8 cellular contexts compared by ENCODE assay signal in genomic region chr16:89657442-89658220, GRCh38. TPM values are rescaled to one million over a fixed set of nuclear protein-coding genes. Genes with fewer than 3 reads are reported as not detected.
DNase-seq lines count a peak whose midpoint lies in the region; ATAC-seq and TF ChIP-seq lines count a peak whose summit lies in the region.

TSS of gene CHMP1A (minus strand) at chr16:89657708. CDS start at chr16:89657588, 120 bp downstream.
TSS of gene SPATA33 (plus strand) at chr16:89657836. CDS start at chr16:89657912, 76 bp downstream.

- POLR2A ChIA-PET in RWPE1 (lab: Yijun Ruan, JAX; ENCODE audit: low non-redundant PET), result interaction anchor here (0.6 kb wide), 1 partner anchor 57 kb away, joined by 4 read pairs; no protein-coding TSS in a partner anchor

- ATAC-seq in GM21786 (IDR thresholded peaks at IDR 0.05; ENCODE audit: unreplicated experiment), result peak; percentile 90

- peak within 1 kb of the TSS; percentile 66 for H3K9ac ChIP-seq in KMS-11

- peak within 1 kb of the TSS; percentile 89 for H3K27ac Mint-ChIP-seq in activated T-helper 2 cell treated with anti-CD3 and anti-CD28 coated beads, Interferon-gamma antibody, Interleukin-2, Interleukin-4, amounts not matched to agents 10 μg/mL and 5 μg/mL and 100 μg/mL, durations not matched to agents 14 hours and 24 hours and 36 hours
- H3K27ac Mint-ChIP-seq in nephron progenitor cell, result no peak within 1 kb of the TSS
- H3K27ac Mint-ChIP-seq in stimulated activated naive CD8-positive, alpha-beta T cell treated with anti-CD3 and anti-CD28 coated beads, Interleukin-15, Interleukin-2, amounts not matched to agents 100 ng/mL and 50 ng/mL, for 24 hours, result peak within 1 kb of the TSS; percentile 87

- DNase-seq in Daoy (ENCODE audit: low read depth), result peak; percentile 90
- peak; percentile 96 for DNase-seq in RWPE1 (ENCODE audit: low spot score)
- peak; percentile 89 for DNase-seq in activated T-helper 2 cell treated with anti-CD3 and anti-CD28 coated beads, Interferon-gamma antibody, Interleukin-2, Interleukin-4, amounts not matched to agents 10 μg/mL and 5 μg/mL and 100 μg/mL, durations not matched to agents 14 hours and 24 hours and 36 hours (ENCODE audit: low spot score)
- peak; percentile 81 for DNase-seq in fibroblast of the aortic adventitia (ENCODE audit: low read depth)
- peak; percentile 94 for DNase-seq in nephron progenitor cell

- H3K36me3 Mint-ChIP-seq in activated T-helper 2 cell treated with anti-CD3 and anti-CD28 coated beads, Interferon-gamma antibody, Interleukin-2, Interleukin-4, amounts not matched to agents 10 μg/mL and 5 μg/mL and 100 μg/mL, durations not matched to agents 14 hours and 24 hours and 36 hours (ENCODE audit: low read depth), result peaks cover 45% of the 10 kb centered on the region
- peaks cover 61% of the 10 kb centered on the region for H3K36me3 Mint-ChIP-seq in nephron progenitor cell (ENCODE audit: low read depth)
- H3K36me3 Mint-ChIP-seq in stimulated activated naive CD8-positive, alpha-beta T cell treated with anti-CD3 and anti-CD28 coated beads, Interleukin-15, Interleukin-2, amounts not matched to agents 100 ng/mL and 50 ng/mL, for 24 hours (ENCODE audit: low read depth), result peaks cover 31% of the 10 kb centered on the region

- H3K79me2 ChIP-seq in KMS-11 (ENCODE audit: insufficient read depth, low read depth), result peaks cover 44% of the 10 kb centered on the region

- no peaks in the 10 kb centered on the region for H3K36me3 ChIP-seq in KMS-11 (ENCODE audit: insufficient read depth)

- no peaks in the 10 kb centered on the region for H4K20me1 ChIP-seq in KMS-11 (ENCODE audit: insufficient read depth)

- H3K4me1 ChIP-seq in KMS-11 (ENCODE audit: low read depth, poor library complexity, severe bottlenecking), result peaks cover 18% of the 10 kb centered on the region

- peak within 1 kb of the TSS; percentile 72 for H3K4me3 ChIP-seq in KMS-11 (IDR thresholded peaks at IDR 0.05; ENCODE audit: insufficient read depth, low read depth, low read length)
- peak within 1 kb of the TSS; percentile 93 for H3K4me3 ChIP-seq in fibroblast of the aortic adventitia (ENCODE audit: low read depth, low read length)

- peak within 1 kb of the TSS; percentile 80 for H2AFZ ChIP-seq in KMS-11 (ENCODE audit: low read depth)

- H3K9me3 Mint-ChIP-seq in activated T-helper 2 cell treated with anti-CD3 and anti-CD28 coated beads, Interferon-gamma antibody, Interleukin-2, Interleukin-4, amounts not matched to agents 10 μg/mL and 5 μg/mL and 100 μg/mL, durations not matched to agents 14 hours and 24 hours and 36 hours, result no peaks in the 10 kb centered on the region
- peaks cover 36% of the 10 kb centered on the region for H3K9me3 Mint-ChIP-seq in nephron progenitor cell
- no peaks in the 10 kb centered on the region for H3K9me3 Mint-ChIP-seq in stimulated activated naive CD8-positive, alpha-beta T cell treated with anti-CD3 and anti-CD28 coated beads, Interleukin-15, Interleukin-2, amounts not matched to agents 100 ng/mL and 50 ng/mL, for 24 hours

- H3K27me3 ChIP-seq in KMS-11 (ENCODE audit: insufficient read depth, low read depth), result no peaks in the 10 kb centered on the region

- intact Hi-C loops in activated T-helper 2 cell treated with anti-CD3 and anti-CD28 coated beads, Interferon-gamma antibody, Interleukin-2, Interleukin-4, amounts not matched to agents 10 μg/mL and 5 μg/mL and 100 μg/mL, durations not matched to agents 14 hours and 24 hours and 36 hours (cut with micrococcal nuclease), result loop anchor here (5.0 kb wide), 1 partner anchor 95 kb away; the partner anchor contains the start of gene RPL13

- peak within 1 kb of the TSS; percentile 92 for H3K4me3 Mint-ChIP-seq in activated T-helper 2 cell treated with anti-CD3 and anti-CD28 coated beads, Interferon-gamma antibody, Interleukin-2, Interleukin-4, amounts not matched to agents 10 μg/mL and 5 μg/mL and 100 μg/mL, durations not matched to agents 14 hours and 24 hours and 36 hours (ENCODE audit: low read depth)
- H3K4me3 Mint-ChIP-seq in nephron progenitor cell, result peak within 1 kb of the TSS; percentile 93
- H3K4me3 Mint-ChIP-seq in stimulated activated naive CD8-positive, alpha-beta T cell treated with anti-CD3 and anti-CD28 coated beads, Interleukin-15, Interleukin-2, amounts not matched to agents 100 ng/mL and 50 ng/mL, for 24 hours, result peak within 1 kb of the TSS; percentile 90

- no peak for TF ChIP-seq CTCF in KMS-11 (conservative IDR thresholded peaks at IDR 0.05; ENCODE audit: low read depth, low read length)
- TF ChIP-seq CTCF in RWPE1 (conservative IDR thresholded peaks at IDR 0.05; ENCODE audit: low read depth), result no peak
- no peak for TF ChIP-seq CTCF in fibroblast of the aortic adventitia (IDR thresholded peaks at IDR 0.05; ENCODE audit: insufficient read depth, low read length)
- TF ChIP-seq CTCF in nephron progenitor cell (IDR thresholded peaks at IDR 0.05), result no peak

- H3K27ac ChIP-seq in KMS-11 (no peak within 1 kb of the TSS; the same call in 1 of the 2 replicates), RWPE1 (peak within 1 kb of the TSS; percentile 91)

- CTCF ChIA-PET in RWPE1 (lab: Yijun Ruan, JAX), result interaction anchor here (0.7 to 1.0 kb wide), 3 partner anchors 42 to 82 kb away, joined by 3 to 5 read pairs (median 3); partner anchors contain the start of gene CPNE7

- peak within 1 kb of the TSS; percentile 92 for H3K4me2 ChIP-seq in KMS-11

- H3K27me3 Mint-ChIP-seq in activated T-helper 2 cell treated with anti-CD3 and anti-CD28 coated beads, Interferon-gamma antibody, Interleukin-2, Interleukin-4, amounts not matched to agents 10 μg/mL and 5 μg/mL and 100 μg/mL, durations not matched to agents 14 hours and 24 hours and 36 hours (ENCODE audit: low read depth), result no peaks in the 10 kb centered on the region
- H3K27me3 Mint-ChIP-seq in nephron progenitor cell (ENCODE audit: low read depth, poor library complexity), result no peaks in the 10 kb centered on the region
- no peaks in the 10 kb centered on the region for H3K27me3 Mint-ChIP-seq in stimulated activated naive CD8-positive, alpha-beta T cell treated with anti-CD3 and anti-CD28 coated beads, Interleukin-15, Interleukin-2, amounts not matched to agents 100 ng/mL and 50 ng/mL, for 24 hours

- H3K4me1 Mint-ChIP-seq in activated T-helper 2 cell treated with anti-CD3 and anti-CD28 coated beads, Interferon-gamma antibody, Interleukin-2, Interleukin-4, amounts not matched to agents 10 μg/mL and 5 μg/mL and 100 μg/mL, durations not matched to agents 14 hours and 24 hours and 36 hours (ENCODE audit: low read depth), result peaks cover 15% of the 10 kb centered on the region
- H3K4me1 Mint-ChIP-seq in nephron progenitor cell, result peaks cover 20% of the 10 kb centered on the region
- peaks cover 41% of the 10 kb centered on the region for H3K4me1 Mint-ChIP-seq in stimulated activated naive CD8-positive, alpha-beta T cell treated with anti-CD3 and anti-CD28 coated beads, Interleukin-15, Interleukin-2, amounts not matched to agents 100 ng/mL and 50 ng/mL, for 24 hours (ENCODE audit: low read depth)

RNA-seq across cellular contexts. Expression of gene CHMP1A, which starts in this region (rescaled TPM):
- 69.7 and 80.2 TPM in 2 replicates for total RNA-seq in Daoy (2014; rRNA removed; shearing (Covaris generic))
- 80.0 and 89.0 TPM in 2 replicates for total RNA-seq in activated T-helper 2 cell treated with anti-CD3 and anti-CD28 coated beads, Interferon-gamma antibody, Interleukin-2, Interleukin-4, amounts not matched to agents 10 μg/mL and 5 μg/mL and 100 μg/mL, durations not matched to agents 14 hours and 24 hours and 36 hours
- total RNA-seq in fibroblast of the aortic adventitia (ENCODE audit: low replicate concordance), result 80.0 and 81.3 TPM in 2 replicates

RNA-seq across cellular contexts. Expression of gene SPATA33, which starts in this region (rescaled TPM):
- total RNA-seq in Daoy (2014; rRNA removed; shearing (Covaris generic)), result 4.9 and 6.7 TPM in 2 replicates
- 15.5 and 16.6 TPM in 2 replicates for total RNA-seq in activated T-helper 2 cell treated with anti-CD3 and anti-CD28 coated beads, Interferon-gamma antibody, Interleukin-2, Interleukin-4, amounts not matched to agents 10 μg/mL and 5 μg/mL and 100 μg/mL, durations not matched to agents 14 hours and 24 hours and 36 hours
- total RNA-seq in fibroblast of the aortic adventitia (ENCODE audit: low replicate concordance), result 3.6 and 6.1 TPM in 2 replicates
